19 cellular contexts compared by ENCODE assay signal in the genomic region with DNA sequence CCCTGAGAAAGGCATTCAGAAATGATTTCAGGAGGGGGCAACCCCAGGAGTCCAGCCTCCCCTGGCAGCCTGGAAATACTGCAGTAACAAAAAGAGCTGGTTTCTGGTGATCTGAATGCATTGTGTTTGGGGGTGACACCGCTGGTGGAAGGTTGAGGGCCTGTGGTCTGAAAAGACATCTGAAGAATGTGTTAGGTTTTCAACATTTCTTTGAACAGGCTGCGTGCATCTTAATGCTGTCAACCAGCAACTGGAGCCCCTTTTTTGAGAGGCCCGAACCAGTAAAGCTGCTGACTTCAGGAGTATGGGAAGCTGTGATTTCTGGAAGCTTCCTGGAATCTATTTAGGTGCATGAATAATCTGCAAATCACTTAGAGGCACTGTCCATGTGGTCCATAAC.
"Had no signal": no experiment of that assay in that cellular context is flagged by ENCODE, and none has a peak within 500 bp of the region (broad histone marks: within the 10 kb centered on the region; RNA-seq: fewer than 3 reads in every experiment).

No MANE protein-coding gene starts in this region.

- H3K36me3 ChIP-seq: breast epithelium had no signal

- H3K4me2 ChIP-seq: smooth muscle cell had no signal

- H3K27me3 ChIP-seq: breast epithelium, dorsolateral prefrontal cortex had no signal

- DNase-seq: activated CD4-positive, alpha-beta memory T cell treated with anti-CD3 and anti-CD28 coated beads, Interleukin-2, amount 10 ng/mL, durations not matched to agents 7 days and 5 days; activated CD4-positive, alpha-beta T cell treated with anti-CD3 and anti-CD28 coated beads for 4 hours; activated naive CD4-positive, alpha-beta T cell treated with anti-CD3 and anti-CD28 coated beads, Interleukin-2, amount 50 U/mL, for 16 hours; activated T-cell treated with anti-CD3 and anti-CD28 coated beads, Interleukin-2, amount 50 U/mL, for 24 hours; cerebellar nuclear complex; dorsolateral prefrontal cortex; endodermal cell; erythroblast; islet precursor cell; naive thymus-derived CD4-positive, alpha-beta T cell; posterior cingulate gyrus; right cardiac atrium; SW 1271 had no signal

- H3K27ac ChIP-seq: breast epithelium, neutrophil had no signal

- H3K9me3 ChIP-seq: breast epithelium, neutrophil had no signal

- H3K4me3 Mint-ChIP-seq: activated CD4-positive, alpha-beta memory T cell treated with anti-CD3 and anti-CD28 coated beads, Interleukin-2, amount 10 ng/mL, durations not matched to agents 7 days and 5 days; activated T-cell treated with anti-CD3 and anti-CD28 coated beads, Interleukin-2, amount 50 U/mL, for 24 hours; endodermal cell; naive thymus-derived CD4-positive, alpha-beta T cell; stimulated activated naive CD8-positive, alpha-beta T cell treated with anti-CD3 and anti-CD28 coated beads, Interleukin-15, Interleukin-2, amounts not matched to agents 100 ng/mL and 50 ng/mL, for 24 hours; WTC11 had no signal

- H3K4me3 ChIP-seq: breast epithelium, dorsolateral prefrontal cortex, lung, smooth muscle cell had no signal

- H3K27me3 Mint-ChIP-seq: activated T-cell treated with anti-CD3 and anti-CD28 coated beads, Interleukin-2, amount 50 U/mL, for 24 hours; stimulated activated naive CD8-positive, alpha-beta T cell treated with anti-CD3 and anti-CD28 coated beads, Interleukin-15, Interleukin-2, amounts not matched to agents 100 ng/mL and 50 ng/mL, for 24 hours had no signal

- H3K27ac Mint-ChIP-seq: activated CD4-positive, alpha-beta memory T cell treated with anti-CD3 and anti-CD28 coated beads, Interleukin-2, amount 10 ng/mL, durations not matched to agents 7 days and 5 days; activated T-cell treated with anti-CD3 and anti-CD28 coated beads, Interleukin-2, amount 50 U/mL, for 24 hours; endodermal cell; naive thymus-derived CD4-positive, alpha-beta T cell; stimulated activated naive CD8-positive, alpha-beta T cell treated with anti-CD3 and anti-CD28 coated beads, Interleukin-15, Interleukin-2, amounts not matched to agents 100 ng/mL and 50 ng/mL, for 24 hours; WTC11 had no signal

- ATAC-seq: naive thymus-derived CD4-positive, alpha-beta T cell; right cardiac atrium; WTC11 had no signal

- H3K9me3 Mint-ChIP-seq: activated CD4-positive, alpha-beta memory T cell treated with anti-CD3 and anti-CD28 coated beads, Interleukin-2, amount 10 ng/mL, durations not matched to agents 7 days and 5 days; activated T-cell treated with anti-CD3 and anti-CD28 coated beads, Interleukin-2, amount 50 U/mL, for 24 hours; endodermal cell; naive thymus-derived CD4-positive, alpha-beta T cell; stimulated activated naive CD8-positive, alpha-beta T cell treated with anti-CD3 and anti-CD28 coated beads, Interleukin-15, Interleukin-2, amounts not matched to agents 100 ng/mL and 50 ng/mL, for 24 hours; WTC11 had no signal
